1 cellular context compared by ENCODE assay signal in the genomic region with DNA sequence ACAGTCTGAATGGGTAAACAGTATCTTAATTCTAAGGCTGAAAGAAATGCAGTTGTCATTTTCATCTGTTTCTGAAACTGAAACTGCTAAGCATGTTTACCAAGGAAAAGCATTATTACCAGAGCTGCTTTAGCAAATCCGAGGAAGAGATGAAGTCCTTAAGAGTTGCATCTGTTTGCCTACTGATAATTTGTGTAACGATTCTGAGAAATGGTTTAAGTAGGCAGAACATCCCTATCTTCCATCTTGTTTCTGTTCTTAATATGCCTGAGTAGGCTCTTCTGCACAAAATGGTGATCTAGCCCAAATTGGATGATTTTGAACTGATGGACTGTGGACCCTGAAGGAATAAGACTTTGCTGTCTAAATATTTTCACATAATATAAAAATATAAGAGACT.
TF ChIP-seq lines count a peak whose summit lies in the region.

No MANE protein-coding gene starts in this region.

TF ChIP-seq in K562, 482 proteins besides CTCF, POLR2A, EP300 and RAD21 (continued from another document):
- TF ChIP-seq, protein P1, sequence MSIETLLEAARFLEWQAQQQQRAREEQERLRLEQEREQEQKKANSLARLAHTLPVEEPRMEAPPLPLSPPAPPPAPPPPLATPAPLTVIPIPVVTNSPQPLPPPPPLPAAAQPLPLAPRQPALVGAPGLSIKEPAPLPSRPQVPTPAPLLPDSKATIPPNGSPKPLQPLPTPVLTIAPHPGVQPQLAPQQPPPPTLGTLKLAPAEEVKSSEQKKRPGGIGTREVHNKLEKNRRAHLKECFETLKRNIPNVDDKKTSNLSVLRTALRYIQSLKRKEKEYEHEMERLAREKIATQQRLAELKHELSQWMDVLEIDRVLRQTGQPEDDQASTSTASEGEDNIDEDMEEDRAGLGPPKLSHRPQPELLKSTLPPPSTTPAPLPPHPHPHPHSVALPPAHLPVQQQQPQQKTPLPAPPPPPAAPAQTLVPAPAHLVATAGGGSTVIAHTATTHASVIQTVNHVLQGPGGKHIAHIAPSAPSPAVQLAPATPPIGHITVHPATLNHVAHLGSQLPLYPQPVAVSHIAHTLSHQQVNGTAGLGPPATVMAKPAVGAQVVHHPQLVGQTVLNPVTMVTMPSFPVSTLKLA (conservative IDR thresholded peaks at IDR 0.05) = peak in 1 of 2 experiments; percentile 35; a peak in 1 of 4 replicates
- TF ChIP-seq STAT5A (IDR thresholded peaks at IDR 0.05; ENCODE audit: borderline replicate concordance, low read length) (peak; percentile 49; the same call in 1 of the 2 replicates), RCOR1 (IDR thresholded peaks at IDR 0.05; ENCODE audit: borderline replicate concordance in 1 of 2, low read depth in 2 of 2, low read length in 2 of 2) (0 out of 4 replicates have a peak, but pooled peaks of 1 of the 2 experiments have one; percentile 35), FOXK2 (conservative IDR thresholded peaks at IDR 0.05 in 1 of 2, IDR thresholded peaks at IDR 0.05 in 1 of 2; ENCODE audit: low read depth in 2 of 2) (peak; percentile 72 to 82; a peak in 3 of 4 replicates), KHSRP (IDR thresholded peaks at IDR 0.05) (no peak), TEAD4 (IDR thresholded peaks at IDR 0.05; ENCODE audit: low read length) (peak; percentile 73; the same call in 1 of the 2 replicates), TEAD4 (CRISPR knock-in tag; IDR thresholded peaks at IDR 0.05; ENCODE audit: borderline replicate concordance) (no peak), KAT8 (IDR thresholded peaks at IDR 0.05; ENCODE audit: low read depth) (peak; percentile 92)
